1 cellular context compared by ENCODE assay signal in the genomic region with DNA sequence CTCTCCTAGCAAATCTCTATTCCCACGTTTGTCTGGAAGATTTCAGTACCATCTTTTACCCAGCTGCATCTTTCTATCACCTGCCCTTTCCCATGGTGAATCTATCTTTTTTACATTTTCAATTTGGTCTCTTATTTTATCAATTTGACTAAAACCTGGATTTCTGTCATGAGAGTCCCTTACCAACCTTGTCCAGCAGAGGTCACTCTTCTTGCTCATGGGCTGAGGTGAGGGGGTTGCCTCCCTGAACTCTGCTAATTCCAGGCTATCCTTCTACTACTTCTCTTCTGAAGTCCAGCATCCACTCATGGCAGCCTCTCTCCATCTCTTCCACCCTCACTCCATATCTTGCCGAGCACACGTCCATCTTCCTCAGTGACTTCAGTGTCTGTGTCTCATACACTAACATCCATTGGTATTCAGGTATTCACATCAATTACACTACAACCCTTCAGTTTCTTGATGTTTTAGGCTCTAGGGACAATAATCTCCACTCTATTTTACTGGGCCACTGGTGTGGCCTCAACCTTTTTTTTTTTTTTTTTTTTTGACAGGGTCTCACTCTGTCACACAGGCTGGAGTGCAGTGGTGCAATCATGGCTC.
TF ChIP-seq lines count a peak whose summit lies in the region.

No MANE protein-coding gene starts in this region.

TF ChIP-seq in HepG2, 621 proteins besides CTCF, POLR2A, EP300 and RAD21 (continued from another document):
- TF ChIP-seq, protein P1, sequence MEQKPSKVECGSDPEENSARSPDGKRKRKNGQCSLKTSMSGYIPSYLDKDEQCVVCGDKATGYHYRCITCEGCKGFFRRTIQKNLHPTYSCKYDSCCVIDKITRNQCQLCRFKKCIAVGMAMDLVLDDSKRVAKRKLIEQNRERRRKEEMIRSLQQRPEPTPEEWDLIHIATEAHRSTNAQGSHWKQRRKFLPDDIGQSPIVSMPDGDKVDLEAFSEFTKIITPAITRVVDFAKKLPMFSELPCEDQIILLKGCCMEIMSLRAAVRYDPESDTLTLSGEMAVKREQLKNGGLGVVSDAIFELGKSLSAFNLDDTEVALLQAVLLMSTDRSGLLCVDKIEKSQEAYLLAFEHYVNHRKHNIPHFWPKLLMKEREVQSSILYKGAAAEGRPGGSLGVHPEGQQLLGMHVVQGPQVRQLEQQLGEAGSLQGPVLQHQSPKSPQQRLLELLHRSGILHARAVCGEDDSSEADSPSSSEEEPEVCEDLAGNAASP (CRISPR knock-in tag; IDR thresholded peaks at IDR 0.05; ENCODE audit: borderline replicate concordance), result no peak
- no peak for TF ChIP-seq ZSCAN31 (CRISPR knock-in tag; IDR thresholded peaks at IDR 0.05; ENCODE audit: low read depth)
